ENCODE assay signal across 8 cellular contexts in genomic region chr9:131709741-131710499, GRCh38. TPM values are rescaled to one million over a fixed set of nuclear protein-coding genes. Genes with fewer than 3 reads are reported as not detected.
A peak's percentile ranks its signal among the peaks of the same experiment; 100 is the strongest.
DNase-seq lines count a peak whose midpoint lies in the region; ATAC-seq and TF ChIP-seq lines count a peak whose summit lies in the region.

No MANE protein-coding gene starts in this region.

- intact Hi-C loops in cardiac septum (cut with DNase I) = loop anchor here (2.0 kb wide), 1 partner anchor 35 kb away; no protein-coding TSS in a partner anchor
- intact Hi-C loops in posterior vena cava (cut with DNase I) = no loop called here

- peaks cover 0 to 18% of the 10 kb centered on the region in 2 donors for H3K36me3 Mint-ChIP-seq in activated naive CD4-positive, alpha-beta T cell treated with anti-CD3 and anti-CD28 coated beads, Interleukin-2, amount 50 U/mL, for 72 hours
- H3K36me3 Mint-ChIP-seq in memory B cell = peaks cover 10% of the 10 kb centered on the region

- H3K4me1 Mint-ChIP-seq in memory B cell = peaks cover 53% of the 10 kb centered on the region

- H3K27ac Mint-ChIP-seq in activated naive CD4-positive, alpha-beta T cell treated with anti-CD3 and anti-CD28 coated beads, Interleukin-2, amount 50 U/mL, for 72 hours = peak overlapping the region; percentile 77 to 97
- H3K27ac Mint-ChIP-seq in memory B cell = peak overlapping the region; percentile 99

- H3K4me3 ChIP-seq in cardiac muscle cell = no peak overlapping the region

- DNase-seq in cardiac muscle cell (ENCODE audit: low read depth in 1 of 2, low spot score in 1 of 2) = peak in 1 of 2 donors; percentile 50
- no peak for DNase-seq in cardiac septum (ENCODE audit: low spot score)
- peak in 1 of 2 donors; percentile 27 for DNase-seq in activated naive CD4-positive, alpha-beta T cell treated with anti-CD3 and anti-CD28 coated beads, Interleukin-2, amount 50 U/mL, for 72 hours (ENCODE audit: low spot score in 2 of 2)
- DNase-seq in memory B cell (ENCODE audit: low spot score in 2 of 2) = peak in 1 of 2 donors; percentile 30
- DNase-seq in SHP77 (lab: John Stamatoyannopoulos, UW) = no peak
- no peak for DNase-seq in posterior vena cava (ENCODE audit: low spot score)
- no peak for DNase-seq in D341Med (ENCODE audit: low spot score)

- H3K4me1 ChIP-seq in cardiac muscle cell (ENCODE audit: low read depth) = peaks cover 36% of the 10 kb centered on the region

- H3K27ac ChIP-seq in cardiac muscle cell = peak overlapping the region; percentile 55

- H3K4me3 Mint-ChIP-seq in memory B cell = peak overlapping the region; percentile 64

- H3K27me3 ChIP-seq in cardiac muscle cell = no peaks in the 10 kb centered on the region

- H3K9me3 ChIP-seq in cardiac muscle cell (ENCODE audit: low read depth) = no peaks in the 10 kb centered on the region

- H3K36me3 ChIP-seq in cardiac muscle cell = no peaks in the 10 kb centered on the region

- ATAC-seq in HG03378 (IDR thresholded peaks at IDR 0.05; ENCODE audit: unreplicated experiment) = peak; percentile 57
- ATAC-seq in activated naive CD4-positive, alpha-beta T cell treated with anti-CD3 and anti-CD28 coated beads, Interleukin-2, amount 50 U/mL, for 72 hours = peak; percentile 73 to 94
- peak; percentile 82 for ATAC-seq in memory B cell (ENCODE audit: low read depth)

- TF ChIP-seq CTCF in cardiac muscle cell (IDR thresholded peaks at IDR 0.05; ENCODE audit: low read depth, low read length) = no peak

- no peaks in the 10 kb centered on the region for H3K9me3 Mint-ChIP-seq in activated naive CD4-positive, alpha-beta T cell treated with anti-CD3 and anti-CD28 coated beads, Interleukin-2, amount 50 U/mL, for 72 hours
- no peaks in the 10 kb centered on the region for H3K9me3 Mint-ChIP-seq in memory B cell

- no peaks in the 10 kb centered on the region for H3K27me3 Mint-ChIP-seq in memory B cell

RNA-seq across cellular contexts. Expression of gene RAPGEF1, which starts 30.0 kb away (rescaled TPM):
- 37.3 and 42.1 TPM in 2 replicates for total RNA-seq in cardiac muscle cell
- polyA plus RNA-seq in cardiac muscle cell = 49.5 and 51.1 TPM in 2 replicates
- total RNA-seq in cardiac septum = 115 TPM
- total RNA-seq in activated naive CD4-positive, alpha-beta T cell treated with anti-CD3 and anti-CD28 coated beads, Interleukin-2, amount 50 U/mL, for 72 hours = 100 to 1,000 TPM in 1 of 2 donors, 10 to 100 TPM in 1; 45.8 to 105 TPM
- 10 to 100 TPM; 74.5 to 90.8 TPM for total RNA-seq in posterior vena cava
